ENCODE assay signal across 15 cellular contexts in genomic region chr9:127088724-127089615, GRCh38. TPM values are rescaled to one million over a fixed set of nuclear protein-coding genes. Genes with fewer than 3 reads are reported as not detected.
DNase-seq lines count a peak whose midpoint lies in the region; TF ChIP-seq lines count a peak whose summit lies in the region.
"Had no signal": no experiment of that assay in that cellular context is flagged by ENCODE, and none has a peak within 500 bp of the region (broad histone marks: within the 10 kb centered on the region; RNA-seq: fewer than 3 reads in every experiment).

No MANE protein-coding gene starts in this region.

- no peak overlapping the region for H2BK12ac ChIP-seq in trophoblast cell (ENCODE audit: low read length)

- H2BK120ac ChIP-seq in trophoblast cell (ENCODE audit: insufficient read depth, low read length, poor library complexity): no peak overlapping the region

- no peaks in the 10 kb centered on the region for H3K79me2 ChIP-seq in trophoblast cell (ENCODE audit: control insufficient read depth, insufficient read depth, low read length, poor library complexity)

- no peak overlapping the region for H3K18ac ChIP-seq in trophoblast cell (ENCODE audit: low read length)

- no peak overlapping the region for H2AFZ ChIP-seq in trophoblast cell (ENCODE audit: insufficient read depth, low read length, poor library complexity)

- no peak overlapping the region for H4K12ac ChIP-seq in trophoblast cell (ENCODE audit: low read depth, low read length)

- H3K79me1 ChIP-seq in trophoblast cell (ENCODE audit: low read length): no peaks in the 10 kb centered on the region

- no peak overlapping the region for H3K23ac ChIP-seq in trophoblast cell (ENCODE audit: low read length)

- H3K4me3 ChIP-seq in epithelial cell of proximal tubule (ENCODE audit: low read depth, low read length) (no peak overlapping the region), prostate gland (no peak overlapping the region), trophoblast cell (ENCODE audit: low read depth, low read length) (no peak overlapping the region)
- H3K4me3 ChIP-seq in CD4-positive, alpha-beta memory T cell (ENCODE audit: low read length in 2 of 2): no peak overlapping the region

- intact Hi-C loops in prostate gland (cut with DNase I): no loop called here
- intact Hi-C loops in CD4-positive, alpha-beta memory T cell (cut with micrococcal nuclease): no loop called here

- no peaks in the 10 kb centered on the region for H3K36me3 ChIP-seq in prostate gland
- H3K36me3 ChIP-seq in CD4-positive, alpha-beta memory T cell (ENCODE audit: insufficient read depth, low read length): no peaks in the 10 kb centered on the region
- peaks cover 0 to 2% of the 10 kb centered on the region in 2 experiments for H3K36me3 ChIP-seq in trophoblast cell (ENCODE audit: control insufficient read depth in 1 of 2, insufficient read depth in 2 of 2, low read length in 2 of 2)

- H3K36me3 Mint-ChIP-seq in type B pancreatic cell: peaks cover 17% of the 10 kb centered on the region
- peaks cover 0 to 2% of the 10 kb centered on the region in 2 donors for H3K36me3 Mint-ChIP-seq in CD4-positive, alpha-beta memory T cell

- H3K9me3 ChIP-seq in prostate gland (no peaks in the 10 kb centered on the region), trophoblast cell (ENCODE audit: insufficient read depth, low read depth, low read length) (peaks cover 2% of the 10 kb centered on the region)
- H3K9me3 ChIP-seq in CD4-positive, alpha-beta memory T cell (ENCODE audit: control insufficient read depth in 1 of 2, low read length in 2 of 2): no peaks in the 10 kb centered on the region

- no peak for DNase-seq in RWPE1 (ENCODE audit: low spot score)
- no peak for DNase-seq in epithelial cell of proximal tubule (ENCODE audit: low read depth)
- no peak for DNase-seq in prostate gland (ENCODE audit: low spot score)
- DNase-seq in type B pancreatic cell (ENCODE audit: extremely low spot score, unreplicated experiment): no peak
- DNase-seq in CD4-positive, alpha-beta memory T cell: no peak
- no peak for DNase-seq in DMS53 (lab: John Stamatoyannopoulos, UW)
- DNase-seq in trophoblast cell: no peak
- DNase-seq: EL, HFFc6, Karpas-422, MM.1S, NCI-H1105 treated with DMSO at 0.1 percent for 48 hours, NCI-H187, NCI-H510A, NCI-H82 had no signal

- no peak overlapping the region for H4K91ac ChIP-seq in trophoblast cell (ENCODE audit: low read depth, low read length)

- no peak overlapping the region for H2AK5ac ChIP-seq in trophoblast cell (ENCODE audit: low read length)

- H4K8ac ChIP-seq in trophoblast cell (ENCODE audit: low read depth, low read length): no peak overlapping the region

- H3K27me3 ChIP-seq in prostate gland (replicated peaks; ENCODE audit: insufficient read depth) (no peaks in the 10 kb centered on the region), trophoblast cell (ENCODE audit: insufficient read depth, low read length) (no peaks in the 10 kb centered on the region)
- H3K27me3 ChIP-seq in CD4-positive, alpha-beta memory T cell (ENCODE audit: insufficient read depth, low read length): no peaks in the 10 kb centered on the region

- no peak for TF ChIP-seq POLR2A in prostate gland (IDR thresholded peaks at IDR 0.05)

- POLR2A ChIA-PET in RWPE1 (lab: Yijun Ruan, JAX; ENCODE audit: low non-redundant PET): no interaction called here
- POLR2A ChIA-PET in CD4-positive, alpha-beta memory T cell (lab: Charles Lee; ENCODE audit: partially characterized antibody): no interaction called here

- no peak overlapping the region for H3K9ac ChIP-seq in trophoblast cell (ENCODE audit: low read length)

- no peak overlapping the region for H3K4me3 Mint-ChIP-seq in type B pancreatic cell
- H3K4me3 Mint-ChIP-seq in CD4-positive, alpha-beta memory T cell: no peak overlapping the region
- H3K4me3 Mint-ChIP-seq: HFFc6 had no signal

- H3K4me2 ChIP-seq in trophoblast cell (ENCODE audit: low read length): no peak overlapping the region

- WGBS in prostate gland: 87% methylated on average over 27 of the region's 27 CpGs
- WGBS in trophoblast cell (ENCODE audit: extremely low coverage, insufficient coverage, insufficient read length): no CpG with 5 or more reads among the region's 27 CpGs

- H3K27me3 Mint-ChIP-seq in type B pancreatic cell: no peaks in the 10 kb centered on the region
- H3K27me3 Mint-ChIP-seq in CD4-positive, alpha-beta memory T cell: no peaks in the 10 kb centered on the region

- no peak for TF ChIP-seq CTCF in RWPE1 (conservative IDR thresholded peaks at IDR 0.05; ENCODE audit: low read depth)
- peak; percentile 42 for TF ChIP-seq CTCF in epithelial cell of proximal tubule (conservative IDR thresholded peaks at IDR 0.05; ENCODE audit: low read depth, low read length)
- TF ChIP-seq CTCF in prostate gland (IDR thresholded peaks at IDR 0.05): no peak
- no peak for TF ChIP-seq CTCF in type B pancreatic cell (conservative IDR thresholded peaks at IDR 0.05)

- H3K9me3 Mint-ChIP-seq in type B pancreatic cell: no peaks in the 10 kb centered on the region
- H3K9me3 Mint-ChIP-seq in CD4-positive, alpha-beta memory T cell: no peaks in the 10 kb centered on the region
- H3K9me3 Mint-ChIP-seq: HFFc6 had no signal

- no peak overlapping the region for H3K4ac ChIP-seq in trophoblast cell (ENCODE audit: low read depth, low read length)

- peaks cover 20% of the 10 kb centered on the region for H3K4me1 ChIP-seq in prostate gland (replicated peaks)
- H3K4me1 ChIP-seq in CD4-positive, alpha-beta memory T cell (ENCODE audit: insufficient read depth, low read length): peaks cover 10% of the 10 kb centered on the region
- peaks cover 5% of the 10 kb centered on the region in 2 experiments for H3K4me1 ChIP-seq in trophoblast cell (ENCODE audit: control insufficient read depth in 1 of 2, insufficient read depth in 2 of 2, low read length in 2 of 2)

- H3K27ac ChIP-seq in RWPE1: peak overlapping the region; percentile 36
- H3K27ac ChIP-seq in prostate gland: peak overlapping the region; percentile 82 to 88
- H3K27ac ChIP-seq in CD4-positive, alpha-beta memory T cell (ENCODE audit: low read depth, low read length): no peak overlapping the region
- no peak overlapping the region for H3K27ac ChIP-seq in trophoblast cell (ENCODE audit: low read depth, low read length)

- peaks cover 4% of the 10 kb centered on the region for H3K4me1 Mint-ChIP-seq in type B pancreatic cell (ENCODE audit: unreplicated experiment)
- peaks cover 6 to 15% (median 8%) of the 10 kb centered on the region in 4 donors for H3K4me1 Mint-ChIP-seq in CD4-positive, alpha-beta memory T cell

- CTCF ChIA-PET in RWPE1 (lab: Yijun Ruan, JAX): interaction anchor here (0.6 to 0.8 kb wide), 2 partner anchors 50 to 119 kb away, joined by 3 to 4 read pairs; no protein-coding TSS in a partner anchor
- CTCF ChIA-PET in CD4-positive, alpha-beta memory T cell (lab: Charles Lee; ENCODE audit: partially characterized antibody): no interaction called here

- no peak overlapping the region for H2BK5ac ChIP-seq in trophoblast cell (ENCODE audit: low read depth, low read length, poor library complexity)

- H3K27ac Mint-ChIP-seq in type B pancreatic cell: peak overlapping the region; percentile 30
- no peak overlapping the region for H3K27ac Mint-ChIP-seq in CD4-positive, alpha-beta memory T cell
- H3K27ac Mint-ChIP-seq: HFFc6 had no signal

- H3K14ac ChIP-seq in trophoblast cell (ENCODE audit: low read length): no peak overlapping the region

RNA-seq across cellular contexts. Expression of gene ANGPTL2, which starts 33.5 kb away (rescaled TPM):
- 1.1 and 1.7 TPM in 2 replicates for total RNA-seq in epithelial cell of proximal tubule
- total RNA-seq in prostate gland: 10 to 100 TPM; 17.3 to 43.2 TPM
- total RNA-seq in type B pancreatic cell (ENCODE audit: low replicate concordance): 5.4 and 20.6 TPM in 2 replicates
- total RNA-seq in CD4-positive, alpha-beta memory T cell: not detected
- not detected for polyA plus RNA-seq in CD4-positive, alpha-beta memory T cell
- 2.9 and 3.5 TPM in 2 replicates for polyA plus RNA-seq in trophoblast cell (2013)

Comparison
In these comparisons a context has a peak if more than half of its experiments do, and no peak if none do; other contexts are left out.
1. H3K27ac ChIP-seq: peak in RWPE1 (single experiment) and prostate gland (2 of 2); none in CD4-positive, alpha-beta memory T cell (single experiment) and trophoblast cell (single experiment).